ENCODE assay signal across 21 cellular contexts in genomic region chr12:84779169-84779568, GRCh38.
DNase-seq lines count a peak whose midpoint lies in the region; ATAC-seq, FAIRE-seq and TF ChIP-seq lines count a peak whose summit lies in the region.
"Had no signal": no experiment of that assay in that cellular context is flagged by ENCODE, and none has a peak within 500 bp of the region (broad histone marks: within the 10 kb centered on the region; RNA-seq: fewer than 3 reads in every experiment).

No MANE protein-coding gene starts in this region.

- no peak overlapping the region for H3K4me3 Mint-ChIP-seq in neural crest cell
- H3K4me3 Mint-ChIP-seq: CD4-positive, CD25-positive, alpha-beta regulatory T cell; IgD-negative memory B cell had no signal

- H3K79me2 ChIP-seq in H1 (ENCODE audit: control insufficient read depth in 1 of 2, insufficient read depth in 2 of 2, low read length in 2 of 2) = no peaks in the 10 kb centered on the region

- no peak overlapping the region for H3K9ac ChIP-seq in H1 (replicated peaks in 1 of 4; ENCODE audit: extremely low read depth in 1 of 4, low read depth in 3 of 4, low read length in 3 of 4)

- no peaks in the 10 kb centered on the region for H3K23me2 ChIP-seq in H1 (ENCODE audit: low read depth, low read length)

- no peak overlapping the region for H2BK5ac ChIP-seq in H1 (ENCODE audit: low read depth, low read length)

- no peak for ATAC-seq in HG02938 (IDR thresholded peaks at IDR 0.05; ENCODE audit: unreplicated experiment)
- ATAC-seq: Right ventricle myocardium inferior had no signal

- H3K4me1 Mint-ChIP-seq in neural crest cell = no peaks in the 10 kb centered on the region
- H3K4me1 Mint-ChIP-seq: CD4-positive, CD25-positive, alpha-beta regulatory T cell had no signal

- H3K27ac Mint-ChIP-seq in neural crest cell (ENCODE audit: unreplicated experiment) = peak overlapping the region; percentile 24
- H3K27ac Mint-ChIP-seq: CD4-positive, CD25-positive, alpha-beta regulatory T cell; IgD-negative memory B cell had no signal

- CTCF ChIA-PET in H1 (lab: Charles Lee; ENCODE audit: partially characterized antibody) = interaction anchor here (0.9 to 1.9 kb wide), 4 partner anchors 12 to 48 kb away, joined by 3 to 6 read pairs (median 3); no protein-coding TSS in a partner anchor

- no peak overlapping the region for H3K14ac ChIP-seq in H1 (ENCODE audit: insufficient read length)

- no peak overlapping the region for H4K91ac ChIP-seq in H1 (replicated peaks; ENCODE audit: insufficient read length, low read length)

- TF ChIP-seq POLR2A in H1 (IDR thresholded peaks at IDR 0.05; ENCODE audit: control extremely low read depth in 1 of 2, low read depth in 2 of 2, low read length in 2 of 2) = no peak

- no peak overlapping the region for H4K5ac ChIP-seq in H1 (ENCODE audit: insufficient read length, low read depth, low read length)

- H2BK12ac ChIP-seq in H1 (ENCODE audit: low read depth, low read length) = no peak overlapping the region

- H3K27ac ChIP-seq in H1 (ENCODE audit: low read depth, low read length) = no peak overlapping the region
- H3K27ac ChIP-seq: SJSA1 had no signal

- H3K18ac ChIP-seq in H1 (ENCODE audit: extremely low read depth, low read length) = no peak overlapping the region

- H3K4me2 ChIP-seq in H1 (ENCODE audit: insufficient read depth in 1 of 2, low read depth in 2 of 2, low read length in 2 of 2) = no peak overlapping the region

- no peak overlapping the region for H2BK20ac ChIP-seq in H1 (ENCODE audit: low read length)

- H3K4ac ChIP-seq in H1 (replicated peaks; ENCODE audit: insufficient read length, low read depth, low read length) = no peak overlapping the region

- 0 out of 2 replicates have a peak overlapping the region, but pooled peaks have one; percentile 25 for H2AFZ ChIP-seq in H1 (ENCODE audit: low read length)

- no peak overlapping the region for H3K4me3 ChIP-seq in H1 (ENCODE audit: extremely low read depth in 1 of 4, insufficient read depth in 2 of 4, low read depth in 3 of 4, low read length in 4 of 4)
- H3K4me3 ChIP-seq: SJSA1 had no signal

- no peak overlapping the region for H3K56ac ChIP-seq in H1 (replicated peaks; ENCODE audit: insufficient read length, low read depth, low read length)

- no peak overlapping the region for H2BK120ac ChIP-seq in H1 (replicated peaks; ENCODE audit: low read depth, low read length)

- H3K23ac ChIP-seq in H1 (ENCODE audit: insufficient read length) = no peak overlapping the region

- DNase-seq in Daoy (ENCODE audit: low read depth) (peak; percentile 4), M059J (ENCODE audit: low read depth) (peak; percentile 5), H1 (ENCODE audit: low read depth in 1 of 2, low spot score in 2 of 2) (no peak), neural crest cell (ENCODE audit: low read depth, low spot score) (no peak), SW480 (ENCODE audit: low spot score) (no peak)
- no peak for DNase-seq in activated CD4-positive, alpha-beta T cell treated with anti-CD3 and anti-CD28 coated beads, Interleukin-2, amount 50 U/mL, for 1 hour
- DNase-seq: CD4-positive, CD25-positive, alpha-beta regulatory T cell; DMS79 treated with DMSO at 0.1 percent for 48 hours; HCEC 1CT; NCI-H1694 treated with DMSO at 0.1 percent for 48 hours; NCI-H2081 treated with DMSO at 0.1 percent for 48 hours; NCI-H2171 treated with DMSO at 0.1 percent for 48 hours; NCI-H524 treated with DMSO at 0.1 percent for 48 hours; NCI-H82; OCI-M1 had no signal

- no peaks in the 10 kb centered on the region for H3K9me3 ChIP-seq in H1 (ENCODE audit: insufficient read depth in 2 of 2, low read depth in 1 of 2, low read length in 1 of 2)
- H3K9me3 ChIP-seq: SJSA1 had no signal

- H3K36me3 ChIP-seq in H1 (ENCODE audit: control insufficient read depth in 2 of 4, insufficient read depth in 4 of 4, low read length in 3 of 4) = no peaks in the 10 kb centered on the region
- H3K36me3 ChIP-seq: SJSA1 had no signal

- no peaks in the 10 kb centered on the region for H3K9me3 Mint-ChIP-seq in neural crest cell
- H3K9me3 Mint-ChIP-seq: IgD-negative memory B cell had no signal

- H2BK15ac ChIP-seq in H1 (ENCODE audit: low read length) = no peak overlapping the region

- peak in 1 of 2 experiments; percentile 15; a peak in 1 of 4 replicates for TF ChIP-seq RAD21 in H1 (IDR thresholded peaks at IDR 0.05 in 1 of 2, conservative IDR thresholded peaks at IDR 0.05 in 1 of 2; ENCODE audit: low read depth in 2 of 2, low read length in 2 of 2)

- no peak for FAIRE-seq in H1 (lab: Jason Lieb, UNC)
- FAIRE-seq: A204.1, GM12892 had no signal

- 97% methylated on average over 5 of the region's 5 CpGs; no CpG with 5 or more reads in 1 of the 2 experiments for WGBS in H1 (ENCODE audit: extremely low coverage in 1 of 2, insufficient coverage in 1 of 2, insufficient read length in 1 of 2, insufficient replicate concordance in 2 of 2, low coverage in 1 of 2, low lambda C conversion rate in 2 of 2, missing lambda C conversion rate in 1 of 2), 2 experiments

- H3K4me1 ChIP-seq in H1 (replicated peaks in 1 of 4; ENCODE audit: control insufficient read depth in 3 of 4, insufficient read depth in 4 of 4, low read length in 3 of 4) = no peaks in the 10 kb centered on the region
- H3K4me1 ChIP-seq: SJSA1 had no signal

- H3K79me1 ChIP-seq in H1 (ENCODE audit: low read depth, low read length) = no peaks in the 10 kb centered on the region

- H4K8ac ChIP-seq in H1 (ENCODE audit: extremely low read depth, insufficient read depth, low read length) = no peak overlapping the region

- H3K27me3 Mint-ChIP-seq in neural crest cell (ENCODE audit: low read depth) = no peaks in the 10 kb centered on the region
- H3K27me3 Mint-ChIP-seq: CD4-positive, CD25-positive, alpha-beta regulatory T cell; IgD-negative memory B cell had no signal

- TF ChIP-seq EP300 in H1 (IDR thresholded peaks at IDR 0.05; ENCODE audit: borderline replicate concordance in 1 of 2, low read depth in 2 of 2, low read length in 2 of 2) = no peak

- POLR2A ChIA-PET in H1 (lab: Charles Lee; ENCODE audit: partially characterized antibody) = no interaction called here

- peaks cover 0 to 1% (median 0%) of the 10 kb centered on the region in 4 experiments; a peak in 1 of 7 replicates for H3K27me3 ChIP-seq in H1 (replicated peaks in 1 of 4; ENCODE audit: control insufficient read depth in 3 of 4, extremely low read depth in 1 of 4, insufficient read depth in 3 of 4, low read length in 3 of 4)
- H3K27me3 ChIP-seq: SJSA1 had no signal

- H4K20me1 ChIP-seq in H1 (replicated peaks in 1 of 2; ENCODE audit: control insufficient read depth in 1 of 2, insufficient read depth in 2 of 2, low read length in 2 of 2) = no peaks in the 10 kb centered on the region

- no peaks in the 10 kb centered on the region for H3K36me3 Mint-ChIP-seq in neural crest cell (ENCODE audit: low read depth)
- H3K36me3 Mint-ChIP-seq: CD4-positive, CD25-positive, alpha-beta regulatory T cell; IgD-negative memory B cell had no signal

- TF ChIP-seq CTCF in H1 (IDR thresholded peaks at IDR 0.05; ENCODE audit: control extremely low read depth in 1 of 3, insufficient read depth in 1 of 3, low read depth in 1 of 3, low read length in 3 of 3) (no peak), neural crest cell (conservative IDR thresholded peaks at IDR 0.05) (no peak)

- no peak overlapping the region for H2AK5ac ChIP-seq in H1 (ENCODE audit: low read depth, low read length)

TF ChIP-seq in H1, 55 proteins besides CTCF, POLR2A, EP300 and RAD21 (continues in another document):
- TF ChIP-seq SP4 (IDR thresholded peaks at IDR 0.05; ENCODE audit: low read length) = no peak
- no peak for TF ChIP-seq RXRA (IDR thresholded peaks at IDR 0.05; ENCODE audit: insufficient read depth, low read depth, low read length)
- TF ChIP-seq ASH2L (IDR thresholded peaks at IDR 0.05; ENCODE audit: low read length) = no peak
- no peak for TF ChIP-seq SUZ12 (IDR thresholded peaks at IDR 0.05; ENCODE audit: low read length)
- TF ChIP-seq CHD2 (IDR thresholded peaks at IDR 0.05; ENCODE audit: low read length) = no peak
- TF ChIP-seq E2F6 (IDR thresholded peaks at IDR 0.05) = no peak
- no peak for TF ChIP-seq ATF2 (IDR thresholded peaks at IDR 0.05; ENCODE audit: low read length)
- no peak for TF ChIP-seq CHD1 (IDR thresholded peaks at IDR 0.05; ENCODE audit: low read depth, low read length)
- no peak for TF ChIP-seq RNF2 (IDR thresholded peaks at IDR 0.05; ENCODE audit: borderline replicate concordance, low read depth, low read length, missing control alignments, poor library complexity, severe bottlenecking)
- TF ChIP-seq GTF2F1 (IDR thresholded peaks at IDR 0.05; ENCODE audit: borderline replicate concordance, low read depth, low read length) = no peak
- TF ChIP-seq POLR2AphosphoS5 (IDR thresholded peaks at IDR 0.05; ENCODE audit: low read depth, low read length) = no peak
- TF ChIP-seq USF2 (IDR thresholded peaks at IDR 0.05; ENCODE audit: low read length) = no peak
- no peak for TF ChIP-seq TAF7 (optimal IDR thresholded peaks at IDR 0.05; ENCODE audit: borderline replicate concordance, low read depth, low read length)
- no peak for TF ChIP-seq FOSL1 (IDR thresholded peaks at IDR 0.05; ENCODE audit: insufficient read depth, low read depth, low read length)
- no peak for TF ChIP-seq TCF12 (IDR thresholded peaks at IDR 0.05; ENCODE audit: low read depth, low read length)

Comparison
In these comparisons a context has a peak if more than half of its experiments do, and no peak if none do; other contexts are left out.
1. DNase-seq: peak in Daoy (single experiment) and M059J (single experiment); none in H1 (0 of 2), neural crest cell (single experiment), activated CD4-positive, alpha-beta T cell treated with anti-CD3 and anti-CD28 coated beads, Interleukin-2, amount 50 U/mL, for 1 hour (single experiment) and SW480 (single experiment).